In genomic region chr10:79533903-79534175, GRCh38 we compare ENCODE assay signal across 4 cellular contexts. TPM values are rescaled to one million over a fixed set of nuclear protein-coding genes. Genes with fewer than 3 reads are reported as not detected.
"Had no signal": no experiment of that assay in that cellular context is flagged by ENCODE, and none has a peak within 500 bp of the region (broad histone marks: within the 10 kb centered on the region; RNA-seq: fewer than 3 reads in every experiment).

No MANE protein-coding gene starts in this region.

RNA-seq across cellular contexts. Expression of gene SFTPA2, which starts 26.4 kb away (rescaled TPM):
- total RNA-seq: HT1080, IMR-90 had no signal
- polyA plus RNA-seq: IgD-negative memory B cell, IMR-90, K562 had no signal
